15 cellular contexts compared by ENCODE assay signal in genomic region chr11:64564947-64565889, GRCh38. TPM values are rescaled to one million over a fixed set of nuclear protein-coding genes. Genes with fewer than 3 reads are reported as not detected.
A peak's percentile ranks its signal among the peaks of the same experiment; 100 is the strongest.
DNase-seq lines count a peak whose midpoint lies in the region; ATAC-seq, FAIRE-seq and TF ChIP-seq lines count a peak whose summit lies in the region.
"Had no signal": no experiment of that assay in that cellular context is flagged by ENCODE, and none has a peak within 500 bp of the region (broad histone marks: within the 10 kb centered on the region; RNA-seq: fewer than 3 reads in every experiment).

No MANE protein-coding gene starts in this region.

- no peak overlapping the region for H3K27ac Mint-ChIP-seq in endothelial cell (ENCODE audit: unreplicated experiment)
- H3K27ac Mint-ChIP-seq: activated naive CD8-positive, alpha-beta T cell treated with anti-CD3 and anti-CD28 coated beads, Interleukin-2, amount 50 U/mL, for 24 hours had no signal

- peaks cover 18% of the 10 kb centered on the region for H3K4me1 Mint-ChIP-seq in endothelial cell (ENCODE audit: unreplicated experiment)

- ATAC-seq in pancreas (no peak), HG03521 (IDR thresholded peaks at IDR 0.05; ENCODE audit: unreplicated experiment) (no peak), left colon (no peak)
- ATAC-seq: activated naive CD8-positive, alpha-beta T cell treated with anti-CD3 and anti-CD28 coated beads, Interleukin-2, amount 50 U/mL, for 24 hours had no signal

- H3K4me3 Mint-ChIP-seq in endothelial cell (ENCODE audit: unreplicated experiment), result no peak overlapping the region
- H3K4me3 Mint-ChIP-seq: activated naive CD8-positive, alpha-beta T cell treated with anti-CD3 and anti-CD28 coated beads, Interleukin-2, amount 50 U/mL, for 24 hours; naive thymus-derived CD8-positive, alpha-beta T cell had no signal

- no peaks in the 10 kb centered on the region for H3K27me3 ChIP-seq in pancreas
- H3K27me3 ChIP-seq: dorsolateral prefrontal cortex had no signal

- H3K4me3 ChIP-seq in pancreas, result no peak overlapping the region

- WGBS in pancreas, 2 donors, result 86 to 88% methylated on average over 24 of the region's 24 CpGs

- TF ChIP-seq CTCF in GM13977 (IDR thresholded peaks at IDR 0.05; ENCODE audit: extremely low read depth, insufficient read depth, missing control alignments) (peak; percentile 17), endothelial cell (IDR thresholded peaks at IDR 0.05; ENCODE audit: unreplicated experiment) (peak; percentile 12), pancreas (IDR thresholded peaks at IDR 0.05) (no peak)

- no peaks in the 10 kb centered on the region for H3K9me3 ChIP-seq in pancreas

- H3K36me3 Mint-ChIP-seq in endothelial cell (ENCODE audit: low read depth, unreplicated experiment), result no peaks in the 10 kb centered on the region
- H3K36me3 Mint-ChIP-seq: naive thymus-derived CD8-positive, alpha-beta T cell had no signal

- H3K4me1 ChIP-seq in pancreas, result peaks cover 0 to 16% (median 9%) of the 10 kb centered on the region in 3 donors

- no peaks in the 10 kb centered on the region for H3K36me3 ChIP-seq in pancreas

- peak overlapping the region in 3 of 4 donors; percentile 7 to 81 (median 23) for H3K27ac ChIP-seq in pancreas

- in situ Hi-C loops in GM13977 (cut with MboI; ENCODE audit: low pct_unique_long_range_greater_than_20kb, low sequenced_read_pairs, unreplicated experiment), result no loop called here

- no peaks in the 10 kb centered on the region for H3K9me3 Mint-ChIP-seq in endothelial cell (ENCODE audit: unreplicated experiment)
- H3K9me3 Mint-ChIP-seq: activated naive CD8-positive, alpha-beta T cell treated with anti-CD3 and anti-CD28 coated beads, Interleukin-2, amount 50 U/mL, for 24 hours; naive thymus-derived CD8-positive, alpha-beta T cell had no signal

- intact Hi-C loops in pancreas (cut with DNase I) (no loop called here), left colon (cut with DNase I, micrococcal nuclease) (no loop called here)

- no peak for FAIRE-seq in pancreas (lab: Jason Lieb, UNC)
- FAIRE-seq: frontal cortex had no signal

- H3K27me3 Mint-ChIP-seq in endothelial cell (ENCODE audit: unreplicated experiment), result peaks cover 3% of the 10 kb centered on the region
- H3K27me3 Mint-ChIP-seq: activated naive CD8-positive, alpha-beta T cell treated with anti-CD3 and anti-CD28 coated beads, Interleukin-2, amount 50 U/mL, for 24 hours had no signal

- DNase-seq in GM13977 (ENCODE audit: low spot score) (no peak), NCI-H69 (lab: John Stamatoyannopoulos, UW) (peak; percentile 6), endothelial cell (ENCODE audit: low spot score) (no peak), pancreas (peak in 1 of 6 donors; percentile 77), DMS114 treated with DMSO at 0.1 percent for 48 hours (lab: John Stamatoyannopoulos, UW; ENCODE audit: unreplicated experiment) (no peak), left colon (no peak)
- DNase-seq: activated naive CD8-positive, alpha-beta T cell treated with anti-CD3 and anti-CD28 coated beads, Interleukin-2, amount 50 U/mL, for 24 hours; NCI-H1092 treated with DMSO at 0.1 percent for 48 hours had no signal

RNA-seq across cellular contexts. Expression of gene SLC22A11, which starts 9.5 kb away (rescaled TPM):
- not detected for total RNA-seq in endothelial cell (ENCODE audit: unreplicated experiment)
- under 1 TPM in 4 of 6 donors, not detected in 2; 0.22 to 0.95 (median 0.35) TPM for total RNA-seq in pancreas
- under 1 TPM; 0.09 to 0.27 TPM for polyA plus RNA-seq in pancreas
- under 1 TPM; 0.15 to 0.31 TPM for total RNA-seq in left colon
- total RNA-seq: frontal cortex; naive thymus-derived CD8-positive, alpha-beta T cell; smooth muscle cell had no signal
- polyA plus RNA-seq: naive thymus-derived CD8-positive, alpha-beta T cell; smooth muscle cell had no signal

RNA-seq across cellular contexts. Expression of gene SLC22A12, which starts 25.8 kb away (rescaled TPM):
- total RNA-seq in endothelial cell (ENCODE audit: unreplicated experiment), result not detected
- total RNA-seq in pancreas, result not detected
- polyA plus RNA-seq in pancreas, result not detected
- total RNA-seq in left colon, result not detected
- total RNA-seq: dorsolateral prefrontal cortex; frontal cortex; naive thymus-derived CD8-positive, alpha-beta T cell; NCI-H460; smooth muscle cell had no signal
- polyA plus RNA-seq: naive thymus-derived CD8-positive, alpha-beta T cell; smooth muscle cell; thymus had no signal

Comparison
In these comparisons a context has a peak if more than half of its experiments do, and no peak if none do; other contexts are left out.
1. CTCF ChIP-seq: peak in GM13977 (single experiment) and endothelial cell (single experiment); none in pancreas (0 of 4).